In the genomic region with DNA sequence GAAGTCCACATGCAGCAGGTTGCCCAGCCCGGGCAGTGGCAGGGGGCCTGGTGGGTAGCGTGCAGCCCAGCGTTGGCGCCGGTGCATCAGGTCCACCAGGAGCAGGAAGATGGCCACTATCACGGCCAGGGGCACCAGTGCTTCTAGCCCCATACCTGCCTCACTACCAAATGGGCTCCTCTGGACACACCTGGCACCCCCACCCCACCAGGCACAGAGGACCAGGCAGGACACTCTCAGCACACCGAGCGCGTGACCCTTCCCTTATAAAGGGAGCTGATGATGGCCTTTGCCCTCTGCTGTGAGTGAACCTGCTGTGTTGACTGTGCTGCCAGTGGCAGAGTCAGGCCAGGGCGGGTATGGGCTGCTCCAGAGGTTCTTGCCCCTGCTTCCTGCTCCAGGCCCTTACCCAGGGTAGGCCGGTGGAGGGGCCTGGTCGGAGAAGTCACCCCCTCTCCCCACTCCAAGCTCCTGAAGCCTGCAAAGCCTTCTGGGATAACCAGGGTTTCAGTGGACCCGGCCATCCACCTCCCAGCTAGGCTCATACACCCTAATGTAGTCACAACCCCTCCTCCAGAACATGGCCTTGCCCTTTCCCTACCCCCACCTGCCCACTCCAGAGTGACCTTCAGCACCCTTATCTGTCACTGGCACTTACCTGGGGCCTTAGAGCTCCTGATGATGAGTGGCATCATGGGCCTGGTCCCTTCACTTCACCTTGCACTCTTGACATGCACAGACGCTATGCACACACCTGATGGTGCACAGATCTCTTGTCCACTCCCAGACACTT, we compare ENCODE assay signal across 1 cellular context.
TF ChIP-seq lines count a peak whose summit lies in the region.
"Not testable (repeated sequence)": the region's sequence is repeated elsewhere in the genome, so short reads cannot be mapped to it uniquely, and the experiment has no call there.

Gene CYP2D6 (minus strand): TSS at position 172 of the 793 bp plus-strand sequence. CDS start 19 bp downstream, at position 153.

TF ChIP-seq in HepG2, 621 proteins besides CTCF, POLR2A, EP300 and RAD21 (continues in another document):
- TF ChIP-seq ZNF607 (CRISPR knock-in tag; IDR thresholded peaks at IDR 0.05; ENCODE audit: borderline replicate concordance) (peak; percentile 31; the same call in 1 of the 2 replicates), ZFY (CRISPR knock-in tag; IDR thresholded peaks at IDR 0.05) (peak; percentile 61), HIC2 (CRISPR knock-in tag; IDR thresholded peaks at IDR 0.05; ENCODE audit: low read depth) (peak; percentile 87), ZNF572 (CRISPR knock-in tag; IDR thresholded peaks at IDR 0.05) (0 out of 2 replicates have a peak, but pooled peaks have one; percentile 56), MTA1 (CRISPR knock-in tag; IDR thresholded peaks at IDR 0.05; ENCODE audit: borderline replicate concordance) (peak; percentile 33; the same call in 1 of the 2 replicates), GABPB1 (CRISPR knock-in tag; IDR thresholded peaks at IDR 0.05) (peak; percentile 17; the same call in 1 of the 2 replicates), SRF (IDR thresholded peaks at IDR 0.05; ENCODE audit: low read depth, low read length) (0 out of 2 replicates have a peak, but pooled peaks have one; percentile 16), PPARG (CRISPR knock-in tag; conservative IDR thresholded peaks at IDR 0.05) (peak; percentile 60; the same call in 1 of the 2 replicates), ZBTB40 (CRISPR knock-in tag; IDR thresholded peaks at IDR 0.05) (0 out of 2 replicates have a peak, but pooled peaks have one; percentile 23), GATAD2A (CRISPR knock-in tag; IDR thresholded peaks at IDR 0.05) (0 out of 2 replicates have a peak, but pooled peaks have one; percentile 25), FOXA3 (CRISPR knock-in tag; IDR thresholded peaks at IDR 0.05) (peak; percentile 23; the same call in 1 of the 2 replicates), ZBTB43 (CRISPR knock-in tag; conservative IDR thresholded peaks at IDR 0.05) (peak; percentile 56; the same call in 1 of the 2 replicates), HNF4A (CRISPR knock-in tag; IDR thresholded peaks at IDR 0.05) (peak; percentile 56), ZNF543 (CRISPR knock-in tag; IDR thresholded peaks at IDR 0.05) (0 out of 2 replicates have a peak, but pooled peaks have one; percentile 30), HNRNPLL (IDR thresholded peaks at IDR 0.05; ENCODE audit: low read depth, low read length, poor library complexity, severe bottlenecking) (peak; percentile 27), NR2C2 (CRISPR knock-in tag; IDR thresholded peaks at IDR 0.05; ENCODE audit: borderline replicate concordance) (peak; percentile 42; the same call in 1 of the 2 replicates)
- TF ChIP-seq, protein P1, sequence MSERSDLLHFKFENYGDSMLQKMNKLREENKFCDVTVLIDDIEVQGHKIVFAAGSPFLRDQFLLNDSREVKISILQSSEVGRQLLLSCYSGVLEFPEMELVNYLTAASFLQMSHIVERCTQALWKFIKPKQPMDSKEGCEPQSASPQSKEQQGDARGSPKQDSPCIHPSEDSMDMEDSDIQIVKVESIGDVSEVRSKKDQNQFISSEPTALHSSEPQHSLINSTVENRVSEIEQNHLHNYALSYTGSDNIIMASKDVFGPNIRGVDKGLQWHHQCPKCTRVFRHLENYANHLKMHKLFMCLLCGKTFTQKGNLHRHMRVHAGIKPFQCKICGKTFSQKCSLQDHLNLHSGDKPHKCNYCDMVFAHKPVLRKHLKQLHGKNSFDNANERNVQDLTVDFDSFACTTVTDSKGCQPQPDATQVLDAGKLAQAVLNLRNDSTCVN (CRISPR knock-in tag; IDR thresholded peaks at IDR 0.05; ENCODE audit: borderline replicate concordance): peak; percentile 57; the same call in 1 of the 2 replicates
- TF ChIP-seq, protein P2, sequence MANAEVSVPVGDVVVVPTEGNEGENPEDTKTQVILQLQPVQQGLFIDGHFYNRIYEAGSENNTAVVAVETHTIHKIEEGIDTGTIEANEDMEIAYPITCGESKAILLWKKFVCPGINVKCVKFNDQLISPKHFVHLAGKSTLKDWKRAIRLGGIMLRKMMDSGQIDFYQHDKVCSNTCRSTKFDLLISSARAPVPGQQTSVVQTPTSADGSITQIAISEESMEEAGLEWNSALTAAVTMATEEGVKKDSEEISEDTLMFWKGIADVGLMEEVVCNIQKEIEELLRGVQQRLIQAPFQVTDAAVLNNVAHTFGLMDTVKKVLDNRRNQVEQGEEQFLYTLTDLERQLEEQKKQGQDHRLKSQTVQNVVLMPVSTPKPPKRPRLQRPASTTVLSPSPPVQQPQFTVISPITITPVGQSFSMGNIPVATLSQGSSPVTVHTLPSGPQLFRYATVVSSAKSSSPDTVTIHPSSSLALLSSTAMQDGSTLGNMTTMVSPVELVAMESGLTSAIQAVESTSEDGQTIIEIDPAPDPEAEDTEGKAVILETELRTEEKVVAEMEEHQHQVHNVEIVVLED (CRISPR knock-in tag; IDR thresholded peaks at IDR 0.05; ENCODE audit: borderline replicate concordance): 0 out of 2 replicates have a peak, but pooled peaks have one; percentile 18
- not testable (repeated sequence) for TF ChIP-seq ZBTB40 (IDR thresholded peaks at IDR 0.05)
- TF ChIP-seq, protein P3, sequence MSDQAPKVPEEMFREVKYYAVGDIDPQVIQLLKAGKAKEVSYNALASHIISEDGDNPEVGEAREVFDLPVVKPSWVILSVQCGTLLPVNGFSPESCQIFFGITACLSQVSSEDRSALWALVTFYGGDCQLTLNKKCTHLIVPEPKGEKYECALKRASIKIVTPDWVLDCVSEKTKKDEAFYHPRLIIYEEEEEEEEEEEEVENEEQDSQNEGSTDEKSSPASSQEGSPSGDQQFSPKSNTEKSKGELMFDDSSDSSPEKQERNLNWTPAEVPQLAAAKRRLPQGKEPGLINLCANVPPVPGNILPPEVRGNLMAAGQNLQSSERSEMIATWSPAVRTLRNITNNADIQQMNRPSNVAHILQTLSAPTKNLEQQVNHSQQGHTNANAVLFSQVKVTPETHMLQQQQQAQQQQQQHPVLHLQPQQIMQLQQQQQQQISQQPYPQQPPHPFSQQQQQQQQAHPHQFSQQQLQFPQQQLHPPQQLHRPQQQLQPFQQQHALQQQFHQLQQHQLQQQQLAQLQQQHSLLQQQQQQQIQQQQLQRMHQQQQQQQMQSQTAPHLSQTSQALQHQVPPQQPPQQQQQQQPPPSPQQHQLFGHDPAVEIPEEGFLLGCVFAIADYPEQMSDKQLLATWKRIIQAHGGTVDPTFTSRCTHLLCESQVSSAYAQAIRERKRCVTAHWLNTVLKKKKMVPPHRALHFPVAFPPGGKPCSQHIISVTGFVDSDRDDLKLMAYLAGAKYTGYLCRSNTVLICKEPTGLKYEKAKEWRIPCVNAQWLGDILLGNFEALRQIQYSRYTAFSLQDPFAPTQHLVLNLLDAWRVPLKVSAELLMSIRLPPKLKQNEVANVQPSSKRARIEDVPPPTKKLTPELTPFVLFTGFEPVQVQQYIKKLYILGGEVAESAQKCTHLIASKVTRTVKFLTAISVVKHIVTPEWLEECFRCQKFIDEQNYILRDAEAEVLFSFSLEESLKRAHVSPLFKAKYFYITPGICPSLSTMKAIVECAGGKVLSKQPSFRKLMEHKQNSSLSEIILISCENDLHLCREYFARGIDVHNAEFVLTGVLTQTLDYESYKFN (CRISPR knock-in tag; conservative IDR thresholded peaks at IDR 0.05): 0 out of 2 replicates have a peak, but pooled peaks have one; percentile 12
- TF ChIP-seq, protein P4, sequence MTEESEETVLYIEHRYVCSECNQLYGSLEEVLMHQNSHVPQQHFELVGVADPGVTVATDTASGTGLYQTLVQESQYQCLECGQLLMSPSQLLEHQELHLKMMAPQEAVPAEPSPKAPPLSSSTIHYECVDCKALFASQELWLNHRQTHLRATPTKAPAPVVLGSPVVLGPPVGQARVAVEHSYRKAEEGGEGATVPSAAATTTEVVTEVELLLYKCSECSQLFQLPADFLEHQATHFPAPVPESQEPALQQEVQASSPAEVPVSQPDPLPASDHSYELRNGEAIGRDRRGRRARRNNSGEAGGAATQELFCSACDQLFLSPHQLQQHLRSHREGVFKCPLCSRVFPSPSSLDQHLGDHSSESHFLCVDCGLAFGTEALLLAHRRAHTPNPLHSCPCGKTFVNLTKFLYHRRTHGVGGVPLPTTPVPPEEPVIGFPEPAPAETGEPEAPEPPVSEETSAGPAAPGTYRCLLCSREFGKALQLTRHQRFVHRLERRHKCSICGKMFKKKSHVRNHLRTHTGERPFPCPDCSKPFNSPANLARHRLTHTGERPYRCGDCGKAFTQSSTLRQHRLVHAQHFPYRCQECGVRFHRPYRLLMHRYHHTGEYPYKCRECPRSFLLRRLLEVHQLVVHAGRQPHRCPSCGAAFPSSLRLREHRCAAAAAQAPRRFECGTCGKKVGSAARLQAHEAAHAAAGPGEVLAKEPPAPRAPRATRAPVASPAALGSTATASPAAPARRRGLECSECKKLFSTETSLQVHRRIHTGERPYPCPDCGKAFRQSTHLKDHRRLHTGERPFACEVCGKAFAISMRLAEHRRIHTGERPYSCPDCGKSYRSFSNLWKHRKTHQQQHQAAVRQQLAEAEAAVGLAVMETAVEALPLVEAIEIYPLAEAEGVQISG (CRISPR knock-in tag; IDR thresholded peaks at IDR 0.05): 0 out of 2 replicates have a peak, but pooled peaks have one; percentile 32
